In genomic region chr4:3286335-3287175, GRCh38 we compare ENCODE assay signal across 9 cellular contexts. TPM values are rescaled to one million over a fixed set of nuclear protein-coding genes. Genes with fewer than 3 reads are reported as not detected.
DNase-seq lines count a peak whose midpoint lies in the region; ATAC-seq, FAIRE-seq and TF ChIP-seq lines count a peak whose summit lies in the region.
"Had no signal": no experiment of that assay in that cellular context is flagged by ENCODE, and none has a peak within 500 bp of the region (broad histone marks: within the 10 kb centered on the region; RNA-seq: fewer than 3 reads in every experiment).

No MANE protein-coding gene starts in this region.

- H3K4me3 Mint-ChIP-seq in naive thymus-derived CD8-positive, alpha-beta T cell = no peak overlapping the region

- 50 to 53% methylated on average over 31 of the region's 32 CpGs for WGBS in GM23248 (ENCODE audit: low coverage in 1 of 2, low lambda C conversion rate in 2 of 2, missing lambda C conversion rate in 2 of 2), 2 experiments

- H3K4me1 Mint-ChIP-seq in naive thymus-derived CD8-positive, alpha-beta T cell = peaks cover 2 to 10% (median 7%) of the 10 kb centered on the region in 4 donors

- peaks cover 13 to 50% (median 17%) of the 10 kb centered on the region in 5 donors for H3K27me3 Mint-ChIP-seq in naive thymus-derived CD8-positive, alpha-beta T cell

- peak; percentile 52 for DNase-seq in ELF-1 (ENCODE audit: low read depth, low spot score)
- DNase-seq in GM23248 = no peak
- peak; percentile 59 for DNase-seq in kidney
- DNase-seq in LoVo (ENCODE audit: low spot score) = no peak
- DNase-seq in naive thymus-derived CD8-positive, alpha-beta T cell = no peak
- no peak for DNase-seq in activated T-cell treated with anti-CD3 and anti-CD28 coated beads for 4 hours

- in situ Hi-C loops in GM23248 (cut with MboI) = no loop called here

- intact Hi-C loops in kidney (cut with DNase I) = no loop called here

- H3K9me3 Mint-ChIP-seq in naive thymus-derived CD8-positive, alpha-beta T cell = peaks cover 0 to 17% (median 6%) of the 10 kb centered on the region in 9 donors

- POLR2A ChIA-PET in naive thymus-derived CD8-positive, alpha-beta T cell (lab: Charles Lee) = no interaction called here

- H3K27ac Mint-ChIP-seq in naive thymus-derived CD8-positive, alpha-beta T cell = peak overlapping the region in 1 of 10 donors; percentile 1

- no peaks in the 10 kb centered on the region; the same call in 1 of the 2 replicates for H3K79me2 ChIP-seq in GM23248 (ENCODE audit: insufficient read depth)
- no peaks in the 10 kb centered on the region for H3K79me2 ChIP-seq in OCI-LY3 (ENCODE audit: low read length)

- no peaks in the 10 kb centered on the region for H3K9me3 ChIP-seq in GM23248 (ENCODE audit: low read depth)
- H3K9me3 ChIP-seq in OCI-LY3 (ENCODE audit: insufficient read depth, low read length) = peaks cover 5% of the 10 kb centered on the region; the same call in 1 of the 2 replicates
- H3K9me3 ChIP-seq in kidney (ENCODE audit: control insufficient read depth in 1 of 2, low read length in 2 of 2) = no peaks in the 10 kb centered on the region

- H3K36me3 ChIP-seq in GM23248 (ENCODE audit: low read depth) (no peaks in the 10 kb centered on the region), OCI-LY3 (replicated peaks; ENCODE audit: low read depth, low read length) (no peaks in the 10 kb centered on the region), kidney (ENCODE audit: control insufficient read depth in 1 of 2, insufficient read depth in 2 of 2, low read length in 2 of 2) (no peaks in the 10 kb centered on the region)

- no peaks in the 10 kb centered on the region for H3F3A ChIP-seq in GM23248 (ENCODE audit: insufficient read depth)

- TF ChIP-seq CTCF in OCI-LY3 (IDR thresholded peaks at IDR 0.05; ENCODE audit: low read depth, low read length) (no peak), kidney (IDR thresholded peaks at IDR 0.05; ENCODE audit: borderline replicate concordance, extremely low read depth, insufficient read depth) (no peak)

- no peaks in the 10 kb centered on the region for H3K27me3 ChIP-seq in GM23248 (replicated peaks; ENCODE audit: insufficient read depth)
- peaks cover 9% of the 10 kb centered on the region; the same call in 1 of the 2 replicates for H3K27me3 ChIP-seq in OCI-LY3 (ENCODE audit: low read depth, low read length)

- no peak for ATAC-seq in GM18520 (IDR thresholded peaks at IDR 0.05; ENCODE audit: unreplicated experiment)
- no peak for ATAC-seq in naive thymus-derived CD8-positive, alpha-beta T cell
- ATAC-seq: SK-N-SH treated with all-trans-retinoic acid at 6 μM for 48 hours had no signal

- H3K4me1 ChIP-seq in GM23248 (ENCODE audit: insufficient read depth) (peaks cover 11% of the 10 kb centered on the region), OCI-LY3 (ENCODE audit: low read length) (peaks cover 19% of the 10 kb centered on the region), kidney (ENCODE audit: control insufficient read depth in 1 of 2, insufficient read depth in 1 of 2, low read depth in 1 of 2, low read length in 2 of 2) (peaks cover 0 to 4% of the 10 kb centered on the region in 2 donors)

- H3K9ac ChIP-seq in GM23248 (0 out of 2 replicates have a peak overlapping the region, but pooled peaks have one; percentile 35), OCI-LY3 (ENCODE audit: low read length) (peak overlapping the region; percentile 40; the same call in 1 of the 2 replicates), kidney (ENCODE audit: low read length in 2 of 2) (no peak overlapping the region)

- FAIRE-seq in kidney (lab: Jason Lieb, UNC) = no peak

- H3K4me3 ChIP-seq in GM23248 = no peak overlapping the region
- peak overlapping the region; percentile 68 for H3K4me3 ChIP-seq in OCI-LY3 (ENCODE audit: low read length)
- H3K4me3 ChIP-seq in kidney (ENCODE audit: low read length in 2 of 2) = no peak overlapping the region

- H2AFZ ChIP-seq in GM23248 = peak overlapping the region; percentile 49
- no peak overlapping the region for H2AFZ ChIP-seq in OCI-LY3 (ENCODE audit: low read depth, low read length)

- H3K27ac ChIP-seq in GM23248 (no peak overlapping the region), OCI-LY3 (ENCODE audit: low read length) (peak overlapping the region; percentile 43; the same call in 1 of the 2 replicates), kidney (ENCODE audit: low read depth in 2 of 2, low read length in 2 of 2) (no peak overlapping the region)

- H4K20me1 ChIP-seq in GM23248 (ENCODE audit: insufficient read depth) (no peaks in the 10 kb centered on the region), OCI-LY3 (ENCODE audit: insufficient read depth, low read length) (no peaks in the 10 kb centered on the region)

- H3K36me3 Mint-ChIP-seq in naive thymus-derived CD8-positive, alpha-beta T cell = peaks cover 0 to 5% (median 5%) of the 10 kb centered on the region in 3 donors

- H3K4me2 ChIP-seq in GM23248 (ENCODE audit: unreplicated experiment) (peak overlapping the region; percentile 56), OCI-LY3 (ENCODE audit: low read length) (peak overlapping the region; percentile 95)

- H3K9me2 ChIP-seq in GM23248 (ENCODE audit: insufficient read depth) = no peaks in the 10 kb centered on the region

RNA-seq across cellular contexts. Expression of gene RGS12, which starts 6.3 kb away (rescaled TPM):
- 13.2 and 15.2 TPM in 2 replicates for total RNA-seq in GM23248 (2014; rRNA removed; shearing (Covaris generic))
- polyA plus RNA-seq in GM23248 (2016; fragmentation: Nextera tagmentation; extraction: Ambion mirVana) (9.3 and 10.7 TPM in 2 replicates), kidney (ENCODE audit: insufficient read depth, low read depth, low replicate concordance) (18.0 TPM)
- total RNA-seq in kidney = 35.5 TPM
- total RNA-seq in naive thymus-derived CD8-positive, alpha-beta T cell = 1 to 10 TPM; 1.2 to 1.6 TPM
- polyA plus RNA-seq in naive thymus-derived CD8-positive, alpha-beta T cell = 1 to 10 TPM; 2.0 to 2.6 (median 2.1) TPM

RNA-seq across cellular contexts. Expression of gene MSANTD1, which starts 37.6 kb away (rescaled TPM):
- total RNA-seq in GM23248 (2014; rRNA removed; shearing (Covaris generic)) = 2.1 TPM in 1 of 2 replicates, not detected in the other
- polyA plus RNA-seq in GM23248 (2016; fragmentation: Nextera tagmentation; extraction: Ambion mirVana) (0.08 TPM in 1 of 2 replicates, not detected in the other), kidney (ENCODE audit: insufficient read depth, low read depth, low replicate concordance) (not detected)
- total RNA-seq in kidney = 0.91 TPM
- total RNA-seq in naive thymus-derived CD8-positive, alpha-beta T cell = 1 to 10 TPM; 1.8 to 2.1 TPM
- polyA plus RNA-seq in naive thymus-derived CD8-positive, alpha-beta T cell = under 1 TPM in 1 of 3 donors, not detected in 2; 0.18 TPM

Comparison
In these comparisons a context has a peak if more than half of its experiments do, and no peak if none do; other contexts are left out.
1. DNase-seq: peak in ELF-1 (single experiment) and kidney (single experiment); none in GM23248 (single experiment), LoVo (single experiment), naive thymus-derived CD8-positive, alpha-beta T cell (0 of 10) and activated T-cell treated with anti-CD3 and anti-CD28 coated beads for 4 hours (single experiment).
2. H3K9ac ChIP-seq: peak in GM23248 (single experiment) and OCI-LY3 (single experiment); none in kidney (0 of 2).